9 cellular contexts compared by ENCODE assay signal in genomic region chr3:38834110-38834509, GRCh38. TPM values are rescaled to one million over a fixed set of nuclear protein-coding genes. Genes with fewer than 3 reads are reported as not detected.
DNase-seq lines count a peak whose midpoint lies in the region; ATAC-seq, FAIRE-seq and TF ChIP-seq lines count a peak whose summit lies in the region.
"Had no signal": no experiment of that assay in that cellular context is flagged by ENCODE, and none has a peak within 500 bp of the region (broad histone marks: within the 10 kb centered on the region; RNA-seq: fewer than 3 reads in every experiment).

No MANE protein-coding gene starts in this region.

- H3K9me3 ChIP-seq in CD4-positive, CD25-positive, alpha-beta regulatory T cell (ENCODE audit: control insufficient read depth in 2 of 2, low read length in 2 of 2) = no peaks in the 10 kb centered on the region
- no peaks in the 10 kb centered on the region for H3K9me3 ChIP-seq in heart left ventricle

- FAIRE-seq in HTR-8/SVneo (lab: Jason Lieb, UNC) = peak; percentile 86

- CTCF ChIA-PET in activated CD4-positive, alpha-beta memory T cell treated with anti-CD3 and anti-CD28 coated beads for 36 hours (lab: Charles Lee) = interaction anchor here (1.0 kb wide), 1 partner anchor 10 kb away, joined by 4 read pairs; no protein-coding TSS in a partner anchor

- no peak overlapping the region for H3K27ac ChIP-seq in CD4-positive, CD25-positive, alpha-beta regulatory T cell (ENCODE audit: insufficient read depth, low read length, poor library complexity, severe bottlenecking)
- peak overlapping the region in 7 of 12 donors; percentile 1 to 58 (median 52) for H3K27ac ChIP-seq in heart left ventricle

- H3K27ac Mint-ChIP-seq in CD4-positive, CD25-positive, alpha-beta regulatory T cell = peak overlapping the region; percentile 60 to 84 (median 71)
- H3K27ac Mint-ChIP-seq in activated CD4-positive, alpha-beta memory T cell treated with anti-CD3 and anti-CD28 coated beads for 36 hours = peak overlapping the region; percentile 14

- peaks cover 9% of the 10 kb centered on the region for H3K4me1 ChIP-seq in CD4-positive, CD25-positive, alpha-beta regulatory T cell (ENCODE audit: control insufficient read depth, insufficient read depth, low read length, poor library complexity, severe bottlenecking)
- peaks cover 0 to 18% (median 10%) of the 10 kb centered on the region in 12 donors for H3K4me1 ChIP-seq in heart left ventricle

- no peak overlapping the region for H3K4me3 ChIP-seq in CD4-positive, CD25-positive, alpha-beta regulatory T cell (ENCODE audit: low read depth, low read length)
- no peak overlapping the region for H3K4me3 ChIP-seq in heart left ventricle

- DNase-seq in CD4-positive, CD25-positive, alpha-beta regulatory T cell = peak in 2 of 3 donors; percentile 2 to 72
- DNase-seq in HTR-8/SVneo (ENCODE audit: insufficient read length, low spot score) = peak; percentile 70
- peak; percentile 69 for DNase-seq in activated CD4-positive, alpha-beta memory T cell treated with anti-CD3 and anti-CD28 coated beads for 36 hours
- peak; percentile 53 to 83 (median 73) for DNase-seq in heart left ventricle
- peak; percentile 25 to 29 for DNase-seq in stimulated activated CD4-positive, alpha-beta T cell treated with anti-CD3 and anti-CD28 coated beads, Interleukin-15, amount 100 ng/mL, for 48 hours (ENCODE audit: low read depth in 2 of 2)

- ATAC-seq in CD4-positive, CD25-positive, alpha-beta regulatory T cell (ENCODE audit: low read depth in 2 of 2) = peak in 1 of 2 donors; percentile 76
- ATAC-seq in heart left ventricle (peak in 3 of 4 donors; percentile 80 to 92 (median 84)), HG02852 (IDR thresholded peaks at IDR 0.05; ENCODE audit: unreplicated experiment) (no peak), GM21447 (IDR thresholded peaks at IDR 0.05; ENCODE audit: unreplicated experiment) (no peak), GM21528 (IDR thresholded peaks at IDR 0.05; ENCODE audit: low FRiP score, unreplicated experiment) (no peak)

- H3K27me3 Mint-ChIP-seq in CD4-positive, CD25-positive, alpha-beta regulatory T cell = peaks cover 5% of the 10 kb centered on the region
- no peaks in the 10 kb centered on the region for H3K27me3 Mint-ChIP-seq in activated CD4-positive, alpha-beta memory T cell treated with anti-CD3 and anti-CD28 coated beads for 36 hours

- H3K4me1 Mint-ChIP-seq in CD4-positive, CD25-positive, alpha-beta regulatory T cell = peaks cover 4 to 20% (median 12%) of the 10 kb centered on the region in 4 donors
- peaks cover 9% of the 10 kb centered on the region for H3K4me1 Mint-ChIP-seq in activated CD4-positive, alpha-beta memory T cell treated with anti-CD3 and anti-CD28 coated beads for 36 hours (ENCODE audit: low read depth)

- POLR2A ChIA-PET in activated CD4-positive, alpha-beta memory T cell treated with anti-CD3 and anti-CD28 coated beads for 36 hours (lab: Charles Lee) = no interaction called here

- TF ChIP-seq CTCF in heart left ventricle (IDR thresholded peaks at IDR 0.05) = no peak

- no peaks in the 10 kb centered on the region for H3K36me3 Mint-ChIP-seq in CD4-positive, CD25-positive, alpha-beta regulatory T cell
- no peaks in the 10 kb centered on the region for H3K36me3 Mint-ChIP-seq in activated CD4-positive, alpha-beta memory T cell treated with anti-CD3 and anti-CD28 coated beads for 36 hours

- intact Hi-C loops in activated CD4-positive, alpha-beta memory T cell treated with anti-CD3 and anti-CD28 coated beads for 36 hours (cut with micrococcal nuclease) = no loop called here
- intact Hi-C loops in heart left ventricle (cut with DNase I) = no loop called here

- H3K9me3 Mint-ChIP-seq in CD4-positive, CD25-positive, alpha-beta regulatory T cell = peaks cover 0 to 1% (median 0%) of the 10 kb centered on the region in 7 donors
- H3K9me3 Mint-ChIP-seq in activated CD4-positive, alpha-beta memory T cell treated with anti-CD3 and anti-CD28 coated beads for 36 hours = no peaks in the 10 kb centered on the region

- H3K27me3 ChIP-seq in CD4-positive, CD25-positive, alpha-beta regulatory T cell (ENCODE audit: control insufficient read depth, insufficient read depth, low read length) = no peaks in the 10 kb centered on the region
- no peaks in the 10 kb centered on the region for H3K27me3 ChIP-seq in heart left ventricle

- H3K4me3 Mint-ChIP-seq in CD4-positive, CD25-positive, alpha-beta regulatory T cell = peak overlapping the region in 2 of 4 donors; percentile 17 to 35
- H3K4me3 Mint-ChIP-seq in activated CD4-positive, alpha-beta memory T cell treated with anti-CD3 and anti-CD28 coated beads for 36 hours = no peak overlapping the region

- no peaks in the 10 kb centered on the region for H3K36me3 ChIP-seq in CD4-positive, CD25-positive, alpha-beta regulatory T cell (ENCODE audit: control insufficient read depth, insufficient read depth, low read length)
- H3K36me3 ChIP-seq in heart left ventricle = no peaks in the 10 kb centered on the region

- no peak for TF ChIP-seq POLR2A in heart left ventricle (IDR thresholded peaks at IDR 0.05)

- WGBS in heart left ventricle, 4 donors = 20 to 33% (median 30%) methylated on average over 8 of the region's 8 CpGs

RNA-seq across cellular contexts. Expression of gene SCN10A, which starts 18.1 kb away (rescaled TPM):
- not detected for total RNA-seq in CD4-positive, CD25-positive, alpha-beta regulatory T cell
- polyA plus RNA-seq in CD4-positive, CD25-positive, alpha-beta regulatory T cell = not detected
- total RNA-seq in activated CD4-positive, alpha-beta memory T cell treated with anti-CD3 and anti-CD28 coated beads for 36 hours = not detected
- under 1 TPM in 8 of 9 donors, not detected in 1; 0.05 to 0.56 (median 0.11) TPM for total RNA-seq in heart left ventricle
- under 1 TPM; 0.11 to 0.72 TPM for polyA plus RNA-seq in heart left ventricle
- total RNA-seq: epithelial cell of proximal tubule had no signal

Comparison
In these comparisons a context has a peak if more than half of its experiments do, and no peak if none do; other contexts are left out.
1. ATAC-seq: peak in heart left ventricle (3 of 4); none in HG02852 (single experiment), GM21447 (single experiment) and GM21528 (single experiment).
2. Peak in every context shown above with its lines, with median percentiles within 50 percentile points of each other: DNase-seq.